In the genomic region with DNA sequence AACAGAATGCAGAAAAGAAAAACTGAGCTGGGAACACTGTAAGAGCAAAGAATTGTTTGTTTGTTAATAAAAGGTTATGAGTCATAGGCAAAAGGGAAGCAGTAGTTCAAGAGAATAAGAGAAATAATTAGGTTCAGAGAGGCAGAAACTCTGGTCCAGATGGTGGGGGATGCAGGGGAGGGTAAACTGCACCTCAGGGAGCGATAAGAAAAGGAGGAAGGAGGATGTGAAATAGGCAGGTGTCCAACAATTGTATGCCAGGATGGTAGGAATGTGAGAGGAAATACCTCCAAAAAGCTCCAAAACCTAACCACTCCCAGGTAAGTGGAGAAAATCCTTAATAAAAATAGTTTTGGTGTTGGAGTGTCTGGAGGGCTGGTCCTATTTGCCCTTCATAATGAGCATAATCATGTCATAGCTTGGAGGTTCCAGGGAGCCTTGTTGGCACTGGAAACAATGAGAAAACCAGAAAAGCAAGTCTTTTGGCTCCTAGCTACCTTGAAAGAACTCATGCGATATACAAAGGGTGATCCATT, we compare ENCODE assay signal across 11 cellular contexts.
A peak's percentile ranks its signal among the peaks of the same experiment; 100 is the strongest.
DNase-seq lines count a peak whose midpoint lies in the region; ATAC-seq, FAIRE-seq and TF ChIP-seq lines count a peak whose summit lies in the region.
"Had no signal": no experiment of that assay in that cellular context is flagged by ENCODE, and none has a peak within 500 bp of the region (broad histone marks: within the 10 kb centered on the region; RNA-seq: fewer than 3 reads in every experiment).

No MANE protein-coding gene starts in this region.

- no peak for DNase-seq in stimulated activated naive CD8-positive, alpha-beta T cell treated with anti-CD3 and anti-CD28 coated beads, Interleukin-15, Interleukin-2, amounts not matched to agents 100 U/mL and 50 U/mL, for 24 hours
- DNase-seq in stimulated activated naive CD8-positive, alpha-beta T cell treated with anti-CD3 and anti-CD28 coated beads, Interleukin-15, amount 100 ng/mL, for 72 hours: no peak
- DNase-seq in NCI-H524 (lab: John Stamatoyannopoulos, UW) (peak; percentile 34 to 58), foreskin keratinocyte (peak in 1 of 2 donors; percentile 54), superior temporal gyrus (ENCODE audit: extremely low spot score) (no peak), nucleus accumbens (lab: John Stamatoyannopoulos, UW) (no peak), H54 (ENCODE audit: insufficient read length, low spot score) (no peak), caudate nucleus (lab: John Stamatoyannopoulos, UW) (no peak)
- DNase-seq: activated gamma-delta T cell had no signal

- H3K27me3 Mint-ChIP-seq in stimulated activated naive CD8-positive, alpha-beta T cell treated with anti-CD3 and anti-CD28 coated beads, Interleukin-15, amount 100 ng/mL, for 72 hours: no peaks in the 10 kb centered on the region

- TF ChIP-seq POLR2A in H54 (IDR thresholded peaks at IDR 0.05; ENCODE audit: low read depth, low read length): no peak

- H3K4me3 Mint-ChIP-seq in stimulated activated naive CD8-positive, alpha-beta T cell treated with anti-CD3 and anti-CD28 coated beads, Interleukin-15, amount 100 ng/mL, for 72 hours: no peak overlapping the region

- FAIRE-seq in H54 (lab: Jason Lieb, UNC): no peak
- FAIRE-seq: D721Med, H1 had no signal

- H3K9me3 Mint-ChIP-seq in stimulated activated naive CD8-positive, alpha-beta T cell treated with anti-CD3 and anti-CD28 coated beads, Interleukin-15, amount 100 ng/mL, for 72 hours: peaks cover 5 to 6% of the 10 kb centered on the region in 2 donors

- H3K4me1 Mint-ChIP-seq in stimulated activated naive CD8-positive, alpha-beta T cell treated with anti-CD3 and anti-CD28 coated beads, Interleukin-15, amount 100 ng/mL, for 72 hours: peaks cover 57% of the 10 kb centered on the region

- TF ChIP-seq CTCF in foreskin keratinocyte (conservative IDR thresholded peaks at IDR 0.05): no peak

- H3K4me1 ChIP-seq in foreskin keratinocyte: peaks cover 47% of the 10 kb centered on the region

- no peak overlapping the region for H3K27ac Mint-ChIP-seq in stimulated activated naive CD8-positive, alpha-beta T cell treated with anti-CD3 and anti-CD28 coated beads, Interleukin-15, amount 100 ng/mL, for 72 hours

- no peaks in the 10 kb centered on the region for H3K27me3 ChIP-seq in foreskin keratinocyte

- peak; percentile 42 for ATAC-seq in stimulated activated naive CD8-positive, alpha-beta T cell treated with anti-CD3 and anti-CD28 coated beads, Interleukin-15, Interleukin-2, amounts not matched to agents 100 U/mL and 50 U/mL, for 24 hours
- no peak for ATAC-seq in stimulated activated naive CD8-positive, alpha-beta T cell treated with anti-CD3 and anti-CD28 coated beads, Interleukin-15, amount 100 ng/mL, for 72 hours
- ATAC-seq in foreskin keratinocyte: peak; percentile 40

- H3K27ac ChIP-seq in foreskin keratinocyte (no peak overlapping the region), caudate nucleus (ENCODE audit: low read depth, low read length) (no peak overlapping the region)

Comparison
In these comparisons a context has a peak if more than half of its experiments do, and no peak if none do; other contexts are left out.
1. DNase-seq: peak in NCI-H524 (2 of 2); none in stimulated activated naive CD8-positive, alpha-beta T cell treated with anti-CD3 and anti-CD28 coated beads, Interleukin-15, Interleukin-2, amounts not matched to agents 100 U/mL and 50 U/mL, for 24 hours (single experiment), stimulated activated naive CD8-positive, alpha-beta T cell treated with anti-CD3 and anti-CD28 coated beads, Interleukin-15, amount 100 ng/mL, for 72 hours (0 of 2), superior temporal gyrus (single experiment), nucleus accumbens (0 of 56), H54 (single experiment) and caudate nucleus (0 of 61).